6 cellular contexts compared by ENCODE assay signal in the genomic region with DNA sequence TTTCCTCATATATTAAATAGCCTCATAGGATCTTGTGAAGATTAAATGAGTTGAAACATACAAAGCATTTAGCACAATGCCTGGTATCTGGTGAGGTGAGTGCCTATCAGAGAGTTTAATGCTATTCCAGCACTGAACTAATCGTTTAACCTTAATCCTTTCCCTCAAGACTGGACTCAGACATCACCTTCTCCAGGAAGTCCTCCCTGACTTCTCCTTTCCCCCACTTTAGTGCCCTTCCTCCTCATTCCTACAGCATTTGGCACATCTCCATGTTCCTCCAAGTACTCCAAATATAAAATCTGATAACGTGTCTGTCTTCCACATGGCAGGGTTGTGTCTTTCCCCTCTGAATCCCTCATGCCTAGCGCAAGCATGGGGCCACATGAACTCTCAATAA.
"Had no signal": no experiment of that assay in that cellular context is flagged by ENCODE, and none has a peak within 500 bp of the region (broad histone marks: within the 10 kb centered on the region; RNA-seq: fewer than 3 reads in every experiment).

No MANE protein-coding gene starts in this region.

- H3K4me2 ChIP-seq: GM23338 had no signal

- H3K27ac ChIP-seq: HL-60 had no signal

- H3K36me3 Mint-ChIP-seq: IgD-negative memory B cell had no signal

- H3K4me3 Mint-ChIP-seq: GM23338, HFFc6, IgD-negative memory B cell had no signal

- H2AFZ ChIP-seq: GM23338 had no signal

- H3K4me1 Mint-ChIP-seq: GM23338, IgD-negative memory B cell had no signal

- DNase-seq: HFFc6, KG1 had no signal

- H3K9me3 ChIP-seq: HAP-1 had no signal

- H3K27ac Mint-ChIP-seq: GM23338, HFFc6, IgD-negative memory B cell had no signal

- H3K9me3 Mint-ChIP-seq: GM23338, HFFc6 had no signal

- H3K4me1 ChIP-seq: HAP-1 had no signal
